Comparison of ENCODE assay signal across 20 cellular contexts in genomic region chr16:23141959-23142740, GRCh38. TPM values are rescaled to one million over a fixed set of nuclear protein-coding genes. Genes with fewer than 3 reads are reported as not detected.
DNase-seq lines count a peak whose midpoint lies in the region; ATAC-seq and TF ChIP-seq lines count a peak whose summit lies in the region.
"Had no signal": no experiment of that assay in that cellular context is flagged by ENCODE, and none has a peak within 500 bp of the region (broad histone marks: within the 10 kb centered on the region; RNA-seq: fewer than 3 reads in every experiment).

No MANE protein-coding gene starts in this region.

- no peaks in the 10 kb centered on the region for H3K36me3 ChIP-seq in A673 (ENCODE audit: insufficient read depth, low read length, poor library complexity, severe bottlenecking)
- H3K36me3 ChIP-seq in heart right ventricle: no peaks in the 10 kb centered on the region
- H3K36me3 ChIP-seq in mucosa of descending colon (ENCODE audit: low read depth): no peaks in the 10 kb centered on the region
- no peaks in the 10 kb centered on the region for H3K36me3 ChIP-seq in CD8-positive, alpha-beta T cell (ENCODE audit: insufficient read depth, low read length)
- H3K36me3 ChIP-seq: lower lobe of right lung, Peyer's patch, spleen, upper lobe of left lung had no signal

- peaks cover 48% of the 10 kb centered on the region for H3K4me1 ChIP-seq in A673 (ENCODE audit: insufficient read depth, low read length, poor library complexity, severe bottlenecking)
- peaks cover 3 to 82% (median 52%) of the 10 kb centered on the region in 9 donors for H3K4me1 ChIP-seq in heart right ventricle
- peaks cover 10% of the 10 kb centered on the region for H3K4me1 ChIP-seq in mucosa of descending colon (ENCODE audit: low read depth)
- H3K4me1 ChIP-seq in CD8-positive, alpha-beta T cell (ENCODE audit: insufficient read depth, low read length): no peaks in the 10 kb centered on the region

- POLR2A ChIA-PET in A673 (lab: Charles Lee; ENCODE audit: low non-redundant PET): no interaction called here
- POLR2A ChIA-PET in CD8-positive, alpha-beta T cell (lab: Charles Lee): no interaction called here

- peak in 7 of 8 donors; percentile 21 to 91 (median 61) for ATAC-seq in heart right ventricle
- peak; percentile 51 for ATAC-seq in mucosa of descending colon
- no peak for ATAC-seq in HG03565 (IDR thresholded peaks at IDR 0.05; ENCODE audit: unreplicated experiment)
- no peak for ATAC-seq in CD8-positive, alpha-beta T cell
- ATAC-seq: lower lobe of right lung; naive thymus-derived CD4-positive, alpha-beta T cell had no signal

- DNase-seq in A673 (ENCODE audit: low spot score): no peak
- peak; percentile 55 for DNase-seq in choroid plexus epithelial cell (ENCODE audit: low read depth)
- no peak for DNase-seq in heart right ventricle
- no peak for DNase-seq in mucosa of descending colon
- no peak for DNase-seq in CD14-positive monocyte (ENCODE audit: low spot score)
- no peak for DNase-seq in kidney glomerular epithelial cell (lab: John Stamatoyannopoulos, UW)
- no peak for DNase-seq in CD8-positive, alpha-beta T cell
- DNase-seq: activated CD4-positive, alpha-beta T cell treated with anti-CD3 and anti-CD28 coated beads, Interleukin-2, amount 50 U/mL, for 1 hour; cortex of kidney; H9; lower lobe of right lung; naive thymus-derived CD4-positive, alpha-beta T cell; NCI-H1436 treated with DMSO at 0.1 percent for 48 hours; Peyer's patch; spleen; upper lobe of left lung had no signal

- H3K27ac ChIP-seq in A673 (ENCODE audit: low read depth, low read length, poor library complexity, severe bottlenecking) (peak overlapping the region; percentile 22), heart right ventricle (peak overlapping the region in 9 of 10 donors; percentile 22 to 61 (median 36))
- no peak overlapping the region for H3K27ac ChIP-seq in CD8-positive, alpha-beta T cell (ENCODE audit: low read depth, low read length)
- H3K27ac ChIP-seq: lower lobe of right lung, parathyroid adenoma, Peyer's patch, spleen, upper lobe of left lung had no signal

- H3K27me3 Mint-ChIP-seq in CD14-positive monocyte (ENCODE audit: low read depth in 3 of 3): no peaks in the 10 kb centered on the region
- H3K27me3 Mint-ChIP-seq in CD8-positive, alpha-beta T cell (ENCODE audit: low read depth): no peaks in the 10 kb centered on the region
- H3K27me3 Mint-ChIP-seq: naive thymus-derived CD4-positive, alpha-beta T cell had no signal

- H3K9me3 ChIP-seq in A673 (ENCODE audit: low read depth, low read length, poor library complexity, severe bottlenecking) (peaks cover 2% of the 10 kb centered on the region), heart right ventricle (peaks cover 0 to 19% (median 2%) of the 10 kb centered on the region in 11 donors), mucosa of descending colon (peaks cover 6% of the 10 kb centered on the region)
- H3K9me3 ChIP-seq in CD8-positive, alpha-beta T cell (ENCODE audit: low read length): no peaks in the 10 kb centered on the region
- H3K9me3 ChIP-seq: Peyer's patch had no signal

- H3K9me3 Mint-ChIP-seq in CD14-positive monocyte: peaks cover 5 to 14% (median 9%) of the 10 kb centered on the region in 7 donors
- H3K9me3 Mint-ChIP-seq in CD8-positive, alpha-beta T cell: peaks cover 8% of the 10 kb centered on the region

- no peaks in the 10 kb centered on the region for H3K27me3 ChIP-seq in A673 (replicated peaks; ENCODE audit: insufficient read depth, low read depth, low read length, poor library complexity)
- no peaks in the 10 kb centered on the region for H3K27me3 ChIP-seq in heart right ventricle
- no peaks in the 10 kb centered on the region for H3K27me3 ChIP-seq in CD8-positive, alpha-beta T cell (ENCODE audit: insufficient read depth, low read length)
- H3K27me3 ChIP-seq: Peyer's patch, spleen, upper lobe of left lung had no signal

- H3K4me3 ChIP-seq in A673 (ENCODE audit: low read depth, low read length, poor library complexity, severe bottlenecking): no peak overlapping the region
- no peak overlapping the region for H3K4me3 ChIP-seq in choroid plexus epithelial cell (ENCODE audit: low read depth, low read length)
- no peak overlapping the region for H3K4me3 ChIP-seq in heart right ventricle
- H3K4me3 ChIP-seq in mucosa of descending colon: no peak overlapping the region
- no peak overlapping the region for H3K4me3 ChIP-seq in CD8-positive, alpha-beta T cell (ENCODE audit: low read depth, low read length)
- H3K4me3 ChIP-seq: lower lobe of right lung, Peyer's patch, spleen, upper lobe of left lung had no signal

- H3K4me1 Mint-ChIP-seq in CD14-positive monocyte: peaks cover 10% of the 10 kb centered on the region
- peaks cover 8% of the 10 kb centered on the region for H3K4me1 Mint-ChIP-seq in CD8-positive, alpha-beta T cell (ENCODE audit: low read depth)

- 39 to 49% methylated on average over 7 of the region's 7 CpGs for WGBS in heart right ventricle, 2 donors

- CTCF ChIA-PET in A673 (lab: Charles Lee): no interaction called here
- CTCF ChIA-PET in CD8-positive, alpha-beta T cell (lab: Charles Lee): no interaction called here

- no peak overlapping the region for H3K27ac Mint-ChIP-seq in CD14-positive monocyte
- H3K27ac Mint-ChIP-seq in CD8-positive, alpha-beta T cell: no peak overlapping the region
- H3K27ac Mint-ChIP-seq: H9; naive thymus-derived CD4-positive, alpha-beta T cell had no signal

- H3K36me3 Mint-ChIP-seq in CD14-positive monocyte: peaks cover 4 to 7% of the 10 kb centered on the region in 2 donors
- peaks cover 1% of the 10 kb centered on the region for H3K36me3 Mint-ChIP-seq in CD8-positive, alpha-beta T cell

- TF ChIP-seq CTCF in A673 (conservative IDR thresholded peaks at IDR 0.05; ENCODE audit: low read depth, low read length) (no peak), choroid plexus epithelial cell (conservative IDR thresholded peaks at IDR 0.05; ENCODE audit: low read depth, low read length) (no peak), heart right ventricle (IDR thresholded peaks at IDR 0.05) (no peak), mucosa of descending colon (IDR thresholded peaks at IDR 0.05) (no peak), CD14-positive monocyte (IDR thresholded peaks at IDR 0.05) (no peak)
- no peak for TF ChIP-seq CTCF in CD8-positive, alpha-beta T cell (IDR thresholded peaks at IDR 0.05)

- intact Hi-C loops in A673 (cut with micrococcal nuclease; ENCODE audit: unreplicated experiment): no loop called here
- intact Hi-C loops in heart right ventricle (cut with DNase I): loop anchor here in 3 of 10 donors (5.0 to 10.0 kb wide), 3 partner anchors 55 to 77 kb away; no protein-coding TSS in a partner anchor
- intact Hi-C loops in mucosa of descending colon (cut with DNase I, micrococcal nuclease): no loop called here
- intact Hi-C loops in CD14-positive monocyte (cut with micrococcal nuclease): no loop called here
- intact Hi-C loops in CD8-positive, alpha-beta T cell (cut with DNase I, micrococcal nuclease): loop anchor here in 1 of 2 experiments (10.0 kb wide), 2 partner anchors 413 to 1617 kb away; partner anchors contain the start of genes EARS2 and UBFD1

- no TSS peak for BruUV-seq in A673 (replicated peaks; lab: Mats Ljungman, UMichigan)

- H3K4me3 Mint-ChIP-seq in CD14-positive monocyte: no peak overlapping the region
- no peak overlapping the region for H3K4me3 Mint-ChIP-seq in CD8-positive, alpha-beta T cell
- H3K4me3 Mint-ChIP-seq: H9; naive thymus-derived CD4-positive, alpha-beta T cell had no signal

RNA-seq across cellular contexts. Expression of gene USP31, which starts 7.1 kb away (rescaled TPM):
- total RNA-seq in A673 (2021) (27.4 and 34.4 TPM in 2 replicates), heart right ventricle (10 to 100 TPM; 19.0 to 32.1 (median 23.2) TPM), mucosa of descending colon (10 to 100 TPM in 1 of 3 donors, 1 to 10 TPM in 2; 6.5 to 15.1 (median 7.7) TPM)
- polyA plus RNA-seq in heart right ventricle (10 to 100 TPM in 1 of 2 donors, 1 to 10 TPM in 1; 8.9 to 21.8 TPM), CD14-positive monocyte (under 1 TPM; 0.15 to 0.36 TPM)
- total RNA-seq in CD8-positive, alpha-beta T cell: 1 to 10 TPM; 1.6 to 1.8 TPM

RNA-seq across cellular contexts. Expression of gene SCNN1G, which starts 40.4 kb away (rescaled TPM):
- total RNA-seq in A673 (2021) (15.6 and 22.3 TPM in 2 replicates), heart right ventricle (under 1 TPM in 3 of 10 donors, not detected in 7; 0.05 to 0.30 (median 0.12) TPM), mucosa of descending colon (10 to 100 TPM in 1 of 3 donors, 1 to 10 TPM in 2; 1.9 to 52.4 (median 4.2) TPM)
- polyA plus RNA-seq in heart right ventricle (under 1 TPM in 1 of 2 donors, not detected in 1; 0.03 TPM), CD14-positive monocyte (not detected)
- not detected for total RNA-seq in CD8-positive, alpha-beta T cell
- total RNA-seq: A172; fibroblast of lung; naive thymus-derived CD4-positive, alpha-beta T cell; spleen had no signal
- polyA plus RNA-seq: fibroblast of lung; naive thymus-derived CD4-positive, alpha-beta T cell had no signal

Comparison
In these comparisons a context has a peak if more than half of its experiments do, and no peak if none do; other contexts are left out.
1. ATAC-seq: peak in heart right ventricle (7 of 8) and mucosa of descending colon (single experiment); none in HG03565 (single experiment) and CD8-positive, alpha-beta T cell (single experiment).